8 cellular contexts compared by ENCODE assay signal in the genomic region with DNA sequence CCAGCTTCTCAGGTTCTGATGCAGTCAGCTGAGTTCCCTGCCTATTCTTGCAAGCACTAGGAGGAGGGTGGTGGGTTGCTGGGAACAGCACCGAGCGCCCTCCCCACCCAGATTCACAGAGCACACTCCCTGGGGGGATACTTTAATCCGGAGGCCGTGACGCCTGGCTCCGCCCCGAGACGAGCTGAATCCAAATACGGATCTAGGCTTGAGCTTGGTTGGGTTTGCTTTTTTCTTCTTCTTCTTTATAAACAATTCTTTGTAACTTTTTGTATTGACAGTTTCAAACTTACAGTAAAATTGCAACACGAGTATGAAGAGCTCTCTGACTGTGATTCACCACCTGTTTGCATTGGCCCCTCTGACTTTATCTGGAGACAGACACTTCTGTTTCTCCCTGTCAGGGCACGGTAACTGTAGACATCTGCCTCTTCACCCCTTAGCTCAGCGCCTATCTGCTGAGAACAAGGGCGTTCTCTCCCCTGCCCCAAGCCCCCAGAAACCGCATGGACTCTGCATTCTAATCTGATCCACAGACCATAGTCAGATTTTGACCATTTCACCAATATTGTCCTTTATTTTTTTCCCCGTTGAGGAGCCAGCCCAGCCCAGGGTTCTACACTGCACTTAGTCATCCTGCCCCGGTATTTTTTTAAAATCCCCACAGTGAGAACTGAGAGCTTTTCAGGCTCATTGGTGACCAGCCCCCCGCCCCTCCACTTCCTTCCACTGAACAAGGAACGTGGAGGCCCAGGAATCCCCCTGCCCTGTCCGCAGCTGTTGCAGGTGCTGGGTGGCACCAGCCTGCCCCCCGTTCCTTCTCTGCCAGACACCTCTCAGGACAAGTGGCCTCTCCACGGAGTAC. TPM values are rescaled to one million over a fixed set of nuclear protein-coding genes. Genes with fewer than 3 reads are reported as not detected.
A peak's percentile ranks its signal among the peaks of the same experiment; 100 is the strongest.
DNase-seq lines count a peak whose midpoint lies in the region; TF ChIP-seq lines count a peak whose summit lies in the region.

No MANE protein-coding gene starts in this region.

- no peaks in the 10 kb centered on the region for H4K20me1 ChIP-seq in SU-DHL-6 (ENCODE audit: low read depth, low read length)

- H3K4me2 ChIP-seq in SU-DHL-6 (ENCODE audit: low read depth, low read length, poor library complexity, severe bottlenecking): peak overlapping the region; percentile 33

- H3F3A ChIP-seq in SU-DHL-6 (ENCODE audit: insufficient read depth): peaks cover 15% of the 10 kb centered on the region

- no peaks in the 10 kb centered on the region for H3K36me3 ChIP-seq in SU-DHL-6 (ENCODE audit: low read length)
- H3K36me3 ChIP-seq in ectodermal cell (ENCODE audit: control insufficient read depth, insufficient read depth, low read length): no peaks in the 10 kb centered on the region
- H3K36me3 ChIP-seq in neutrophil: peaks cover 40% of the 10 kb centered on the region

- peak overlapping the region; percentile 42 for H3K27ac Mint-ChIP-seq in HFFc6

- peaks cover 24% of the 10 kb centered on the region for H3K79me2 ChIP-seq in SU-DHL-6 (ENCODE audit: insufficient read depth, low read length)

- H3K27ac ChIP-seq in SU-DHL-6 (ENCODE audit: low read depth, low read length): peak overlapping the region; percentile 72
- peak overlapping the region; percentile 44 for H3K27ac ChIP-seq in ectodermal cell (ENCODE audit: insufficient read depth, low read depth, low read length, poor library complexity, severe bottlenecking)
- H3K27ac ChIP-seq in neutrophil: peak overlapping the region; percentile 62

- H3K36me3 Mint-ChIP-seq in HFFc6 (ENCODE audit: low read depth): no peaks in the 10 kb centered on the region

- no peaks in the 10 kb centered on the region for H3K9me3 ChIP-seq in SU-DHL-6 (ENCODE audit: insufficient read depth, low read length)
- no peaks in the 10 kb centered on the region for H3K9me3 ChIP-seq in ectodermal cell (ENCODE audit: control insufficient read depth, low read length)
- H3K9me3 ChIP-seq in neutrophil: no peaks in the 10 kb centered on the region

- peaks cover 43% of the 10 kb centered on the region for H3K4me1 Mint-ChIP-seq in HFFc6 (ENCODE audit: low read depth)

- H3K27me3 Mint-ChIP-seq in HFFc6 (ENCODE audit: insufficient read depth): peaks cover 7% of the 10 kb centered on the region

- DNase-seq in GM12864 (ENCODE audit: low read depth) (no peak), HFFc6 (no peak), AML-193 (lab: John Stamatoyannopoulos, UW) (no peak), iPS-NIHi11 (ENCODE audit: low spot score) (no peak), epidermal melanocyte (ENCODE audit: insufficient read length, low spot score) (no peak)

- no peaks in the 10 kb centered on the region for H3K9me3 Mint-ChIP-seq in HFFc6

- WGBS in ectodermal cell, 2 experiments: 42 to 44% methylated on average over 21 of the region's 21 CpGs

- H3K27me3 ChIP-seq in SU-DHL-6 (ENCODE audit: low read length) (no peaks in the 10 kb centered on the region), ectodermal cell (ENCODE audit: control insufficient read depth, insufficient read depth, low read length, poor library complexity, severe bottlenecking) (no peaks in the 10 kb centered on the region), neutrophil (no peaks in the 10 kb centered on the region)

- peak overlapping the region; percentile 31 for H3K9ac ChIP-seq in SU-DHL-6 (ENCODE audit: low read length)

- no peak overlapping the region for H2AFZ ChIP-seq in SU-DHL-6 (ENCODE audit: low read depth, low read length, severe bottlenecking)

- H3K4me1 ChIP-seq in ectodermal cell (ENCODE audit: control insufficient read depth, insufficient read depth, low read length) (peaks cover 13% of the 10 kb centered on the region), neutrophil (ENCODE audit: control insufficient read depth in 1 of 2, insufficient read depth in 1 of 2, low read depth in 1 of 2, low read length in 1 of 2) (peaks cover 21 to 26% of the 10 kb centered on the region in 2 experiments)

- H3K4me3 ChIP-seq in GM12864 (ENCODE audit: low read depth, low read length) (peak overlapping the region; percentile 35; the same call in 1 of the 2 replicates), SU-DHL-6 (ENCODE audit: insufficient read depth, low read length, poor library complexity, severe bottlenecking) (no peak overlapping the region), ectodermal cell (ENCODE audit: insufficient read depth, low read depth, low read length) (no peak overlapping the region), neutrophil (ENCODE audit: low read depth in 1 of 2, low read length in 1 of 2) (no peak overlapping the region)

- H3K4me3 Mint-ChIP-seq in HFFc6: peak overlapping the region; percentile 49

- TF ChIP-seq CTCF in GM12864 (IDR thresholded peaks at IDR 0.05; ENCODE audit: low read depth, low read length, missing control alignments): no peak
- TF ChIP-seq CTCF in HFFc6 (IDR thresholded peaks at IDR 0.05): no peak
- no peak for TF ChIP-seq CTCF in SU-DHL-6 (IDR thresholded peaks at IDR 0.05; ENCODE audit: insufficient read depth, low read length, poor library complexity, severe bottlenecking)
- TF ChIP-seq CTCF in neutrophil (IDR thresholded peaks at IDR 0.05): no peak

- no peaks in the 10 kb centered on the region for H3K9me2 ChIP-seq in SU-DHL-6 (replicated peaks; ENCODE audit: insufficient read depth, low read length)

RNA-seq across cellular contexts. Expression of a gene that starts 11.5 kb away (rescaled TPM):
- 1 to 10 TPM; 3.2 to 4.2 (median 3.6) TPM for total RNA-seq in HFFc6 (2021; fragmentation: NEBNext Ultra II Directional; extraction: Animal tissue kit (Norgen Biotek cat#: 25700))
- polyA plus RNA-seq in ectodermal cell (2013, experiment 1 of 4): 26.7 TPM
- 27.0 TPM for polyA plus RNA-seq in ectodermal cell (2013, experiment 2 of 4)
- 19.1 TPM for polyA plus RNA-seq in ectodermal cell (2013, experiment 3 of 4)
- 22.4 TPM for polyA plus RNA-seq in ectodermal cell (2013, experiment 4 of 4)

RNA-seq across cellular contexts. Expression of a gene that starts 21.8 kb away (rescaled TPM):
- 10 to 100 TPM; 18.5 to 22.0 (median 20.9) TPM for total RNA-seq in HFFc6 (2021; fragmentation: NEBNext Ultra II Directional; extraction: Animal tissue kit (Norgen Biotek cat#: 25700))
- polyA plus RNA-seq in ectodermal cell (2013, experiment 1 of 4): 15.0 TPM
- 17.0 TPM for polyA plus RNA-seq in ectodermal cell (2013, experiment 2 of 4)
- polyA plus RNA-seq in ectodermal cell (2013, experiment 3 of 4): 13.2 TPM
- polyA plus RNA-seq in ectodermal cell (2013, experiment 4 of 4): 15.1 TPM
